In the genomic region with DNA sequence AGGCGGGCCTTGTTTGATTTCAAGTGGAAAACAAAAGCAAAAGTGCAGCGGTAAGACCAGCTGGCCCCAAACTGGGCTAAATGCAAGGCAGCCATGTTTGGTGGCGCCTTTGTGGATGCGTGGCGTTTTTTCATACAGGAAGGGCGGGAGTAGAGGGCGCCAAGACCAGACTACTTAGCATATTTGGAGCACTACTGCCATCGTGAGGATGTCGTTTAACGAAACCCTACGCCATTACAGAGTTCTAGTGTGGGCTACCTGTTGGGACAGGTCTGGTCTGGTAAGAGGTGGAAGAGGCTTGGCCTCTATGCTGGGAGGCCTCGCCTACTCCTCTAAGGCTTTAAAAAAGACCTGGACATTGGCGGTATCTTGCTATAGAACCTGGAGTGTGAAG, we compare ENCODE assay signal across 8 cellular contexts.
A peak's percentile ranks its signal among the peaks of the same experiment; 100 is the strongest.
DNase-seq lines count a peak whose midpoint lies in the region; ATAC-seq and FAIRE-seq lines count a peak whose summit lies in the region.

No MANE protein-coding gene starts in this region.

- peak; percentile 65 for ATAC-seq in GM18909 (IDR thresholded peaks at IDR 0.05; ENCODE audit: poor library complexity, unreplicated experiment)
- ATAC-seq in GM19035 (IDR thresholded peaks at IDR 0.05; ENCODE audit: unreplicated experiment): no peak

- H3K4me1 ChIP-seq in rectal smooth muscle tissue (ENCODE audit: control insufficient read depth, insufficient read depth, low read length): no peaks in the 10 kb centered on the region

- DNase-seq in NCI-H187 treated with DMSO at 0.1 percent for 48 hours (lab: John Stamatoyannopoulos, UW) (peak; percentile 44), NCI-H1694 treated with DMSO at 0.1 percent for 48 hours (lab: John Stamatoyannopoulos, UW) (no peak), NCI-H2029 (lab: John Stamatoyannopoulos, UW) (no peak)
- peak; percentile 90 for DNase-seq in central memory CD4-positive, alpha-beta T cell

- peak overlapping the region; percentile 74 for H3K27ac ChIP-seq in rectal smooth muscle tissue (ENCODE audit: low read depth, low read length)

- no peaks in the 10 kb centered on the region for H3K27me3 ChIP-seq in rectal smooth muscle tissue (ENCODE audit: control insufficient read depth, insufficient read depth, low read length)

- H3K9ac ChIP-seq in rectal smooth muscle tissue (ENCODE audit: low read length): no peak overlapping the region

- peak overlapping the region; percentile 62 for H3K4me3 ChIP-seq in rectal smooth muscle tissue (ENCODE audit: low read length)

- H3K36me3 ChIP-seq in rectal smooth muscle tissue (ENCODE audit: control insufficient read depth, insufficient read depth, low read length): no peaks in the 10 kb centered on the region

- peak; percentile 51 for FAIRE-seq in A204.1 (lab: Jason Lieb, UNC)

Comparison
In these comparisons a context has a peak if more than half of its experiments do, and no peak if none do; other contexts are left out.
1. DNase-seq: peak in NCI-H187 treated with DMSO at 0.1 percent for 48 hours (single experiment) and central memory CD4-positive, alpha-beta T cell (single experiment); none in NCI-H1694 treated with DMSO at 0.1 percent for 48 hours (single experiment) and NCI-H2029 (single experiment).